Comparison of ENCODE assay signal across 1 cellular context in genomic region chr16:66270333-66270927, GRCh38.
TF ChIP-seq lines count a peak whose summit lies in the region.

No MANE protein-coding gene starts in this region.

TF ChIP-seq in A549, 52 proteins besides CTCF, POLR2A, EP300 and RAD21 (continued from another document):
- no peak for TF ChIP-seq REST (IDR thresholded peaks at IDR 0.05)
- peak; percentile 78 for TF ChIP-seq SMC3 (IDR thresholded peaks at IDR 0.05)
- TF ChIP-seq E2F6 (IDR thresholded peaks at IDR 0.05; ENCODE audit: borderline replicate concordance, low read depth) = peak; percentile 75
- no peak for TF ChIP-seq ELK1 (IDR thresholded peaks at IDR 0.05; ENCODE audit: low read depth, low read length)
- TF ChIP-seq FOXS1 (CRISPR knock-in tag; IDR thresholded peaks at IDR 0.05) = no peak
- no peak for TF ChIP-seq CBX2 (IDR thresholded peaks at IDR 0.05; ENCODE audit: borderline replicate concordance, low read depth)
TF ChIP-seq in A549: peak in this region for 4.
